Comparison of ENCODE assay signal across 10 cellular contexts in the genomic region with DNA sequence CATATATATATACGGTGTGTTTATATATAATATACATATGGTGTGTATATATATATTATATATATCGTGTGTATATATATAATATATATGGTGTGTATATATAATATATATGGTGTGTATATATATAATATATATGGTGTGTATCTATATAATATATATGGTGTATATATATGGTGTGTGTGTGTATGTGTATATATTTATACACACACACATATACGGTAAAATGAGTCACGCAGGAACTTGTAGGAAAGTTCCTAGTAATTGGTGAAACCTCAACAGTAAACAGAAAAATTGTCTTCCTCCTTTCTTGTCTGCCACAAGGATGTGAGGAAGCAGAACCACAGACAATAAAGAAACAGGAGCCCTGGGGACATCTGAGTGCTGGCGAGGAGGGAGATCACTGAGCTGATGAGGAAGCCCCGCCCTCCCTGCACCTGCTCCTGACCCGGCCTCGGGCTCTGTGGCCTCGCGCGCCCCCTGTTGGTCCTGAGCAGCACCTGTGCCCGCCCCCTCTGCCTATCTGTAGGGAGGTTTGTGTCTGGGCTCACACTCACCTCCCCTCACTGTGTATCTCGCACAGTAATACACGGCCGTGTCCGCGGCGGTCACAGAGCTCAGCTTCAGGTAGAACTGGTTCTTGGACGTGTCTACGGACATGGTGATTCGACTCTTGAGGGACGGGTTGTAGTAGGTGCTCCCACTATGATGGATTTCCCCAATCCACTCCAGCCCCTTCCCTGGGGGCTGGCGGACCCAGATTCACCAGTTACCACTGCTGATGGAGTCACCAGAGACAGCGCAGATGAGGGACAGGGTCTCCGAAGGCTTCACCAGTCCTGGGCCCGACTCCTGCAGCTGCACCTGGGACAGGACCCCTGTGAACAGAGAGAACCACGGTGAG.
DNase-seq lines count a peak whose midpoint lies in the region; ATAC-seq and TF ChIP-seq lines count a peak whose summit lies in the region.
"Had no signal": no experiment of that assay in that cellular context is flagged by ENCODE, and none has a peak within 500 bp of the region (broad histone marks: within the 10 kb centered on the region; RNA-seq: fewer than 3 reads in every experiment).

No MANE protein-coding gene starts in this region.

- H3K4me3 ChIP-seq in lower lobe of right lung (no peak overlapping the region), uterus (no peak overlapping the region)
- H3K4me3 ChIP-seq: cardiac muscle cell, skin epidermis had no signal

- peak; percentile 89 for TF ChIP-seq CTCF in 22Rv1 (IDR thresholded peaks at IDR 0.05)
- no peak for TF ChIP-seq CTCF in lower lobe of right lung (IDR thresholded peaks at IDR 0.05)
- TF ChIP-seq CTCF in uterus (IDR thresholded peaks at IDR 0.05), result no peak

- H3K9me3 ChIP-seq in lower lobe of right lung (no peaks in the 10 kb centered on the region), uterus (no peaks in the 10 kb centered on the region)

- TF ChIP-seq POLR2A in uterus (IDR thresholded peaks at IDR 0.05), result no peak

- ATAC-seq in lower lobe of right lung (peak in 1 of 2 donors; percentile 52), HG03108 (IDR thresholded peaks at IDR 0.05; ENCODE audit: unreplicated experiment) (no peak)

- DNase-seq in GM19238 (ENCODE audit: insufficient read length, low spot score), result peak; percentile 53
- DNase-seq in NCI-H2107 (lab: John Stamatoyannopoulos, UW), result peak; percentile 92
- DNase-seq in activated CD8-positive, alpha-beta memory T cell treated with anti-CD3 and anti-CD28 coated beads for 4 hours (ENCODE audit: low read depth in 2 of 2), result peak; percentile 58
- DNase-seq in lower lobe of right lung, result peak; percentile 71
- DNase-seq in uterus, result no peak
- no peak for DNase-seq in dedifferentiated amniotic fluid mesenchymal stem cell (ENCODE audit: extremely low spot score)

- H3K27me3 ChIP-seq in lower lobe of right lung (ENCODE audit: low read depth) (peaks cover 15% of the 10 kb centered on the region), uterus (no peaks in the 10 kb centered on the region)
- H3K27me3 ChIP-seq: cardiac muscle cell had no signal

- H3K4me1 ChIP-seq in lower lobe of right lung (no peaks in the 10 kb centered on the region), uterus (no peaks in the 10 kb centered on the region)

- intact Hi-C loops in lower lobe of right lung (cut with DNase I) (no loop called here), uterus (cut with DNase I; ENCODE audit: low total_unique reads) (no loop called here)

- H3K27ac ChIP-seq in 22Rv1, result no peak overlapping the region
- H3K27ac ChIP-seq in lower lobe of right lung, result no peak overlapping the region
- H3K27ac ChIP-seq in uterus, result no peak overlapping the region
- H3K27ac ChIP-seq: cardiac muscle cell, skin epidermis had no signal

- H3K36me3 ChIP-seq in lower lobe of right lung, result no peaks in the 10 kb centered on the region
- no peaks in the 10 kb centered on the region for H3K36me3 ChIP-seq in uterus
- H3K36me3 ChIP-seq: cardiac muscle cell had no signal

Comparison
In these comparisons a context has a peak if more than half of its experiments do, and no peak if none do; other contexts are left out.
1. DNase-seq: peak in GM19238 (single experiment), NCI-H2107 (single experiment), activated CD8-positive, alpha-beta memory T cell treated with anti-CD3 and anti-CD28 coated beads for 4 hours (2 of 2) and lower lobe of right lung (single experiment); none in uterus (0 of 2) and dedifferentiated amniotic fluid mesenchymal stem cell (single experiment).